Comparison of ENCODE assay signal across 16 cellular contexts in the genomic region with DNA sequence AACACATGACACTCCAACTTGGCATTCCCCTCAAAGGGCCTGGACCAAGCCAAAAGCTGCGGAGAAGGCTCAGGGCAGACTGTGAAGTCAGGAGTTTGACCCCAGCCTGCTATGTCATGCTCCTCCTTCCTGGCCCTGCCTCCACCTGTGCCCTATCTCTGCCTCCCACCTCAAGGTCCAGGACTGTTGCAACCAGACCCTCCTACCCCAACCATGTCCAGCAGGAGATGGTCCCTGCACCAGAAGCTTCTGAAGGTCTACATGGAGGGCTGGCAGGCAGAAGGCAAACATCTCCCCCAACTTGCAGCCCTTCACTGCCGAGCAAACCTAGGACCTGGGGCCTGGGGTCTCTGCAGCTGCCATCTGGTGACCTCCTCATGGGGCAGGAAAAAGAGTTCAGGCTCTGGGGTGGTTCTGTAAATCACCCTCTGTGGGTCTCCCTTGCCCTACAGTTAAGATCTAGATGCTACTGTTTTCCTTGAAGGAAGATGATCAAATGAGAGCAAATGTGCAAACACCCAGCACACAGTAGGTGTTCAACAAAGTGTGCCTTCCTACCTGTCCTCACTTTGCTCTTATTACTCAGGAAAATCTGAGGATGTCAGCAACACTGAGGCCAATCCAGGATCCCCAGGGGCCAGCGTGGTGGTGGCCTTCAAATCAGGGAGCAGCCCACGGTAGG. TPM values are rescaled to one million over a fixed set of nuclear protein-coding genes. Genes with fewer than 3 reads are reported as not detected.
"Had no signal": no experiment of that assay in that cellular context is flagged by ENCODE, and none has a peak within 500 bp of the region (broad histone marks: within the 10 kb centered on the region; RNA-seq: fewer than 3 reads in every experiment).

No MANE protein-coding gene starts in this region.

- H3K27ac Mint-ChIP-seq: nephron had no signal

- H3K36me3 ChIP-seq: breast epithelium, pancreas, sigmoid colon, spleen, stomach, thoracic aorta, upper lobe of right lung had no signal

- H3K4me3 Mint-ChIP-seq: activated naive CD4-positive, alpha-beta T cell treated with anti-CD3 and anti-CD28 coated beads for 36 hours; activated naive CD8-positive, alpha-beta T cell treated with anti-CD3 and anti-CD28 coated beads, Interleukin-2, amount 50 U/mL, for 24 hours; dendritic cell treated with granulocyte-macrophage colony-stimulating factor and Interleukin-4, amounts not matched to agents 40 ng/mL and 50 ng/mL, for 4 days; nephron had no signal

- H3K4me1 ChIP-seq: breast epithelium, foreskin keratinocyte, pancreas had no signal

- H3K27me3 ChIP-seq: breast epithelium, foreskin keratinocyte, pancreas, upper lobe of right lung had no signal

- H3K27ac ChIP-seq: breast epithelium, foreskin keratinocyte, pancreas, sigmoid colon, stomach, thoracic aorta, upper lobe of right lung had no signal

- H3K4me3 ChIP-seq: breast epithelium, pancreas, sigmoid colon, stomach, upper lobe of right lung had no signal

- FAIRE-seq: pancreas had no signal

- H3K9me3 ChIP-seq: breast epithelium, pancreas, sigmoid colon, spleen, stomach, thoracic aorta, upper lobe of right lung had no signal

- H3K9me3 Mint-ChIP-seq: activated naive CD4-positive, alpha-beta T cell treated with anti-CD3 and anti-CD28 coated beads for 36 hours; activated naive CD8-positive, alpha-beta T cell treated with anti-CD3 and anti-CD28 coated beads, Interleukin-2, amount 50 U/mL, for 24 hours; activated T-helper 17 cell treated with anti-CD3 and anti-CD28 coated beads, Interleukin-2, amount 50 U/mL, for 72 hours; dendritic cell treated with granulocyte-macrophage colony-stimulating factor and Interleukin-4, amounts not matched to agents 40 ng/mL and 50 ng/mL, for 4 days; effector memory CD8-positive, alpha-beta T cell; nephron had no signal

RNA-seq across cellular contexts. Expression of gene CYP1A2, which starts 21.7 kb away (rescaled TPM):
- total RNA-seq: activated naive CD4-positive, alpha-beta T cell treated with anti-CD3 and anti-CD28 coated beads for 36 hours; activated T-helper 17 cell treated with anti-CD3 and anti-CD28 coated beads, Interleukin-2, amount 50 U/mL, for 72 hours; aorta; breast epithelium; sigmoid colon; spleen; stomach; thoracic aorta had no signal
- polyA plus RNA-seq: aorta, foreskin keratinocyte, pancreas, sigmoid colon, spleen, stomach had no signal

RNA-seq across cellular contexts. Expression of gene LMAN1L, which starts 42.3 kb away (rescaled TPM):
- total RNA-seq: activated naive CD4-positive, alpha-beta T cell treated with anti-CD3 and anti-CD28 coated beads for 36 hours; foreskin keratinocyte; thoracic aorta; upper lobe of right lung had no signal
- polyA plus RNA-seq: foreskin keratinocyte, liver, pancreas, stomach had no signal

RNA-seq across cellular contexts. Expression of gene CPLX3, which starts 56.1 kb away (rescaled TPM):
- total RNA-seq: activated naive CD4-positive, alpha-beta T cell treated with anti-CD3 and anti-CD28 coated beads for 36 hours; aorta; foreskin keratinocyte; liver; pancreas; thoracic aorta; upper lobe of right lung had no signal
- polyA plus RNA-seq: foreskin keratinocyte, liver had no signal
